Comparison of ENCODE assay signal across 21 cellular contexts in the genomic region with DNA sequence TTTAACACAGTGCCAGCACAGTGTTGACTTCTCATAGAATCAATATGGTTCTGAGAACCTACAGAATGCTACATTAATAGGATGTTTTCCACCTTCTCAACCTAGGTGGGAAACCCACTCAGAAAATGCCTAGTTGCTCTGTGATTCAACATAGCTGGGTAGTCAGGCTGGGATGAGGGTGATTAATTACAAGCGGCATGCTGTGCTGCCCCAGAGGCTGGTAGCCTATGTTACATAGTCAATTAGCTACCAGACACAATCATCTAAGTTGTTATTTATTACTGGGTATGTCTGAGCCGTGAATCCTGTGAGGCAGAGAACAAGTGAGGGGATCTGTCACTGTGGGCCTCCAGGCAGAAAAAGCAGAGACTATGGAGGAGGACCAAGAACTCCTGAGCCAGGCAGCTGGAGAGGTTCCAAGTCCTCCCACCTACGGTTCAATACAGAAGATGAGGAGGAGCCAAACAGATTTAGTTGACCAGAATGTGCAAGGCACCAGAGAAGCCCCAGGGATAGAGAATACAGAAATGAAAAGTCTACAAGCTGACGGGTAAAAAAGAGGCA.
DNase-seq lines count a peak whose midpoint lies in the region; ATAC-seq and TF ChIP-seq lines count a peak whose summit lies in the region.
"Had no signal": no experiment of that assay in that cellular context is flagged by ENCODE, and none has a peak within 500 bp of the region (broad histone marks: within the 10 kb centered on the region; RNA-seq: fewer than 3 reads in every experiment).

No MANE protein-coding gene starts in this region.

- intact Hi-C loops in HCT116 (cut with micrococcal nuclease), result no loop called here
- intact Hi-C loops in aorta (cut with DNase I), result no loop called here

- H3K27ac ChIP-seq in HCT116 (ENCODE audit: low read depth, low read length), result peak overlapping the region; percentile 25; the same call in 1 of the 2 replicates
- no peak overlapping the region for H3K27ac ChIP-seq in foreskin keratinocyte
- no peak overlapping the region for H3K27ac ChIP-seq in aorta (ENCODE audit: low read depth in 1 of 2, low read length in 2 of 2)
- no peak overlapping the region for H3K27ac ChIP-seq in RWPE1
- H3K27ac ChIP-seq: HL-60, SJSA1 had no signal

- H3K4me1 ChIP-seq in HCT116 (ENCODE audit: control insufficient read depth in 1 of 2, insufficient read depth in 2 of 2, low read length in 2 of 2) (peaks cover 28 to 37% of the 10 kb centered on the region in 2 experiments), foreskin keratinocyte (no peaks in the 10 kb centered on the region), aorta (ENCODE audit: control insufficient read depth in 1 of 2, insufficient read depth in 2 of 2, low read length in 2 of 2) (no peaks in the 10 kb centered on the region)

- POLR2A ChIA-PET in HCT116 (lab: Charles Lee), result no interaction called here
- POLR2A ChIA-PET in RWPE1 (lab: Yijun Ruan, JAX; ENCODE audit: low non-redundant PET), result no interaction called here

- RAD21 ChIA-PET in HCT116 (lab: Charles Lee; ENCODE audit: low non-redundant PET in 1 of 2, low total read pairs in 2 of 2, uncharacterized antibody in 2 of 2, unreplicated experiment in 2 of 2), result no interaction called here

- H3K9me2 ChIP-seq in HCT116 (ENCODE audit: insufficient read depth), result no peaks in the 10 kb centered on the region

- DNase-seq in HCT116 (ENCODE audit: low read depth, low spot score) (no peak), NCI-H69 (lab: John Stamatoyannopoulos, UW) (peak; percentile 68), foreskin keratinocyte (peak in 1 of 2 donors; percentile 29), aorta (no peak), RWPE1 (ENCODE audit: low spot score) (no peak)
- no peak for DNase-seq in activated T-cell treated with anti-CD3 and anti-CD28 coated beads, Interleukin-2, amount 50 U/mL, for 4 hours
- DNase-seq: GDM1, NCI-H1092, NCI-H1436, NCI-H187 treated with DMSO at 0.1 percent for 48 hours, NCI-H2107, NCI-H510A, NCI-H748 treated with DMSO at 0.1 percent for 48 hours had no signal

- no peaks in the 10 kb centered on the region for H3K4me1 Mint-ChIP-seq in activated T-cell treated with anti-CD3 and anti-CD28 coated beads, Interleukin-2, amount 50 U/mL, for 4 hours (ENCODE audit: low read depth)
- H3K4me1 Mint-ChIP-seq: B cell had no signal

- peak overlapping the region; percentile 77 for H2AFZ ChIP-seq in HCT116 (ENCODE audit: low read depth, low read length, poor library complexity, severe bottlenecking)

- no peak for TF ChIP-seq CTCF in HCT116 (IDR thresholded peaks at IDR 0.05 in 2 of 3, conservative IDR thresholded peaks at IDR 0.05 in 1 of 3; ENCODE audit: borderline replicate concordance in 1 of 3, insufficient read depth in 1 of 3, low read depth in 2 of 3, low read length in 2 of 3)
- TF ChIP-seq CTCF in foreskin keratinocyte (conservative IDR thresholded peaks at IDR 0.05), result no peak
- no peak for TF ChIP-seq CTCF in RWPE1 (conservative IDR thresholded peaks at IDR 0.05; ENCODE audit: low read depth)

- no peak for TF ChIP-seq POLR2A in HCT116 (IDR thresholded peaks at IDR 0.05; ENCODE audit: borderline replicate concordance, extremely low read depth, insufficient read depth, insufficient read length)

- H3K4me3 Mint-ChIP-seq in activated T-cell treated with anti-CD3 and anti-CD28 coated beads, Interleukin-2, amount 50 U/mL, for 4 hours, result no peak overlapping the region
- H3K4me3 Mint-ChIP-seq: B cell, CD14-positive monocyte had no signal

- no TSS peak for BruUV-seq in HCT116 (replicated peaks; lab: Mats Ljungman, UMichigan)

- peak overlapping the region; percentile 26 for H3K9ac ChIP-seq in HCT116 (ENCODE audit: low read length)

- no peaks in the 10 kb centered on the region for H3K27me3 Mint-ChIP-seq in activated T-cell treated with anti-CD3 and anti-CD28 coated beads, Interleukin-2, amount 50 U/mL, for 4 hours (ENCODE audit: low read depth)
- H3K27me3 Mint-ChIP-seq: B cell had no signal

- no peaks in the 10 kb centered on the region for H4K20me1 ChIP-seq in HCT116 (ENCODE audit: insufficient read depth)

- no peaks in the 10 kb centered on the region for H3K36me3 Mint-ChIP-seq in activated T-cell treated with anti-CD3 and anti-CD28 coated beads, Interleukin-2, amount 50 U/mL, for 4 hours (ENCODE audit: insufficient read depth)
- H3K36me3 Mint-ChIP-seq: CD14-positive monocyte had no signal

- TF ChIP-seq RAD21 in HCT116 (IDR thresholded peaks at IDR 0.05; ENCODE audit: low read depth), result no peak

- peak overlapping the region; percentile 44 for H3K4me2 ChIP-seq in HCT116 (ENCODE audit: low read length)

- H3K4me3 ChIP-seq in HCT116 (replicated peaks in 1 of 2; ENCODE audit: low read depth in 1 of 2, low read length in 2 of 2), result no peak overlapping the region
- no peak overlapping the region for H3K4me3 ChIP-seq in aorta (ENCODE audit: low read length in 2 of 2)
- H3K4me3 ChIP-seq: K562, SJSA1 had no signal

- 44 to 55% methylated on average over 4 of the region's 4 CpGs for WGBS in aorta, 2 donors

- no peaks in the 10 kb centered on the region for H3K36me3 ChIP-seq in HCT116 (ENCODE audit: control insufficient read depth in 1 of 2, insufficient read depth in 2 of 2, low read length in 2 of 2)
- H3K36me3 ChIP-seq in aorta (ENCODE audit: control insufficient read depth in 1 of 2, insufficient read depth in 2 of 2, low read length in 1 of 2), result no peaks in the 10 kb centered on the region
- H3K36me3 ChIP-seq: SJSA1 had no signal

- ATAC-seq in HCT116 (peak; percentile 39; the same call in 1 of the 2 replicates), foreskin keratinocyte (peak; percentile 78), aorta (ENCODE audit: low FRiP score) (peak; percentile 11), HG03354 (IDR thresholded peaks at IDR 0.05; ENCODE audit: poor library complexity, severe bottlenecking, unreplicated experiment) (no peak)
- ATAC-seq in activated T-cell treated with anti-CD3 and anti-CD28 coated beads, Interleukin-2, amount 50 U/mL, for 4 hours, result no peak
- ATAC-seq: HepG2, K562, Panc1 had no signal

- H3K27me3 ChIP-seq in HCT116 (ENCODE audit: insufficient read depth, low read length) (no peaks in the 10 kb centered on the region), foreskin keratinocyte (peaks cover 8% of the 10 kb centered on the region), aorta (ENCODE audit: control insufficient read depth in 1 of 2, insufficient read depth in 2 of 2, low read length in 1 of 2) (no peaks in the 10 kb centered on the region)
- H3K27me3 ChIP-seq: SJSA1 had no signal

- peaks cover 8% of the 10 kb centered on the region for H3K9me3 Mint-ChIP-seq in activated T-cell treated with anti-CD3 and anti-CD28 coated beads, Interleukin-2, amount 50 U/mL, for 4 hours

- CTCF ChIA-PET in HCT116 (lab: Charles Lee), result no interaction called here
- CTCF ChIA-PET in RWPE1 (lab: Yijun Ruan, JAX), result no interaction called here

- H3K9me3 ChIP-seq in HCT116 (ENCODE audit: control insufficient read depth in 1 of 2, insufficient read depth in 1 of 2, low read depth in 1 of 2, low read length in 2 of 2), result no peaks in the 10 kb centered on the region
- H3K9me3 ChIP-seq in aorta (ENCODE audit: control insufficient read depth, low read length), result peaks cover 1% of the 10 kb centered on the region
- H3K9me3 ChIP-seq: SJSA1 had no signal

- no peaks in the 10 kb centered on the region for H3K79me2 ChIP-seq in HCT116 (ENCODE audit: insufficient read depth, low read length)

TF ChIP-seq in HCT116, 20 proteins besides CTCF, POLR2A, EP300 and RAD21 (continues in another document):
- TF ChIP-seq ZBTB33 (IDR thresholded peaks at IDR 0.05; ENCODE audit: extremely low read depth, insufficient replicate concordance, low read length), result no peak
- no peak for TF ChIP-seq FOSL1 (IDR thresholded peaks at IDR 0.05; ENCODE audit: low read depth)
- no peak for TF ChIP-seq EZH2phosphoT487 (IDR thresholded peaks at IDR 0.05; ENCODE audit: borderline replicate concordance)
- no peak for TF ChIP-seq REST (IDR thresholded peaks at IDR 0.05; ENCODE audit: low read depth)
- TF ChIP-seq ZFX (IDR thresholded peaks at IDR 0.05), result no peak
- no peak for TF ChIP-seq EGR1 (IDR thresholded peaks at IDR 0.05; ENCODE audit: low read depth)
- TF ChIP-seq EZH2 (IDR thresholded peaks at IDR 0.05), result no peak

Comparison
In these comparisons a context has a peak if more than half of its experiments do, and no peak if none do; other contexts are left out.
1. ATAC-seq: peak in HCT116 (single experiment), foreskin keratinocyte (single experiment) and aorta (single experiment); none in HG03354 (single experiment) and activated T-cell treated with anti-CD3 and anti-CD28 coated beads, Interleukin-2, amount 50 U/mL, for 4 hours (0 of 2).